2 cellular contexts compared by ENCODE assay signal in the genomic region with DNA sequence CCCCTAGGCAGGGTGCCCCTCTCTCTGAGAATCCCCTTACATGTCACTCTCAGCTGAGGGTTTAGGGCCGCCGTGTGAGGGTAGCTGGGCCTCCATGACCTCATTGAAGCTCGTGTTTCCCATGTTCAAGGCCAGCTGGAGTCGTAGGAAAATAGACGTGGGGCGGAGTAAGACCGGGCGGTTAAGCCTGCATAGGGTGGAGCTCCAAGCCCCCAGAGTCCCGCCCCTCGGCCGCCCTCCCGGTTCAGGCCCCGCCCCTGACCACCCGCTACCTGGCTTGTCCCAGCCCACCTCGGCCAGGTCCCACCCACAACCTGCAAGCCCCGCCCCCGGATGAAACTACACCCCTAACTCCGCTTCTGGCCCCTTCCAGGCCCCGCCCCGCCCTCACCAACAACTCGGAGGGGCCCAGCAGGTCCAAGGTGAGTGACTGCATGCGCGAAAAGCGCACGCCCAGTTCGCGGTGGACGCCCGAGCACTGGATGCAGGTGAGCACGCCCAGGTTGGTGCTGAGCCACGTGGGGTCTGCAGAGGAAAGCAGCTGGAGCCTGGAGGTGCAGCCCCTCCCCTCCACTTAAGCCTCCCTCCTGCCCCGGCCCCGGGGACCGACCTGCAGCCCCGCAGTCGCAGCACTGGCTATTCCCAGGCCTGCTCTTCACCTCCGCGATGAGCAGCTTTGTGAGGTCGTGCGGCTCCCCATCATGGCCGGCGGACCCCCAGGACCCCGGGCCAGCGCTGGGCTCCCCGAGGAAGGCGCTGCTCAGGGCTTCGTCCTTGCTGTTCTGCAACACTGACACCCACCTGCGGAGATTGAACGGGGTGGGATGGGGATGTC.
TF ChIP-seq lines count a peak whose summit lies in the region.

No MANE protein-coding gene starts in this region.

TF ChIP-seq in SK-N-SH, 30 proteins besides CTCF, POLR2A, EP300 and RAD21 (continued from another document):
- TF ChIP-seq, protein P1, sequence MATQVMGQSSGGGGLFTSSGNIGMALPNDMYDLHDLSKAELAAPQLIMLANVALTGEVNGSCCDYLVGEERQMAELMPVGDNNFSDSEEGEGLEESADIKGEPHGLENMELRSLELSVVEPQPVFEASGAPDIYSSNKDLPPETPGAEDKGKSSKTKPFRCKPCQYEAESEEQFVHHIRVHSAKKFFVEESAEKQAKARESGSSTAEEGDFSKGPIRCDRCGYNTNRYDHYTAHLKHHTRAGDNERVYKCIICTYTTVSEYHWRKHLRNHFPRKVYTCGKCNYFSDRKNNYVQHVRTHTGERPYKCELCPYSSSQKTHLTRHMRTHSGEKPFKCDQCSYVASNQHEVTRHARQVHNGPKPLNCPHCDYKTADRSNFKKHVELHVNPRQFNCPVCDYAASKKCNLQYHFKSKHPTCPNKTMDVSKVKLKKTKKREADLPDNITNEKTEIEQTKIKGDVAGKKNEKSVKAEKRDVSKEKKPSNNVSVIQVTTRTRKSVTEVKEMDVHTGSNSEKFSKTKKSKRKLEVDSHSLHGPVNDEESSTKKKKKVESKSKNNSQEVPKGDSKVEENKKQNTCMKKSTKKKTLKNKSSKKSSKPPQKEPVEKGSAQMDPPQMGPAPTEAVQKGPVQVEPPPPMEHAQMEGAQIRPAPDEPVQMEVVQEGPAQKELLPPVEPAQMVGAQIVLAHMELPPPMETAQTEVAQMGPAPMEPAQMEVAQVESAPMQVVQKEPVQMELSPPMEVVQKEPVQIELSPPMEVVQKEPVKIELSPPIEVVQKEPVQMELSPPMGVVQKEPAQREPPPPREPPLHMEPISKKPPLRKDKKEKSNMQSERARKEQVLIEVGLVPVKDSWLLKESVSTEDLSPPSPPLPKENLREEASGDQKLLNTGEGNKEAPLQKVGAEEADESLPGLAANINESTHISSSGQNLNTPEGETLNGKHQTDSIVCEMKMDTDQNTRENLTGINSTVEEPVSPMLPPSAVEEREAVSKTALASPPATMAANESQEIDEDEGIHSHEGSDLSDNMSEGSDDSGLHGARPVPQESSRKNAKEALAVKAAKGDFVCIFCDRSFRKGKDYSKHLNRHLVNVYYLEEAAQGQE (IDR thresholded peaks at IDR 0.05; ENCODE audit: low read depth, low read length) = no peak
- TF ChIP-seq MEF2A (IDR thresholded peaks at IDR 0.05; ENCODE audit: borderline replicate concordance, low read depth) = no peak
- TF ChIP-seq NRF1 (IDR thresholded peaks at IDR 0.05; ENCODE audit: low read depth, low read length) = no peak
- TF ChIP-seq GABPA (IDR thresholded peaks at IDR 0.05; ENCODE audit: low read depth) = no peak
- no peak for TF ChIP-seq TCF12 (IDR thresholded peaks at IDR 0.05)
- no peak for TF ChIP-seq FOXM1 (IDR thresholded peaks at IDR 0.05; ENCODE audit: low read depth)
- TF ChIP-seq SIN3A (IDR thresholded peaks at IDR 0.05; ENCODE audit: borderline replicate concordance, low read depth, low read length) = no peak
- no peak for TF ChIP-seq YY1 (IDR thresholded peaks at IDR 0.05; ENCODE audit: low read depth)
- no peak for TF ChIP-seq FOXJ3 (CRISPR knock-in tag; IDR thresholded peaks at IDR 0.05)
- TF ChIP-seq, protein P2, sequence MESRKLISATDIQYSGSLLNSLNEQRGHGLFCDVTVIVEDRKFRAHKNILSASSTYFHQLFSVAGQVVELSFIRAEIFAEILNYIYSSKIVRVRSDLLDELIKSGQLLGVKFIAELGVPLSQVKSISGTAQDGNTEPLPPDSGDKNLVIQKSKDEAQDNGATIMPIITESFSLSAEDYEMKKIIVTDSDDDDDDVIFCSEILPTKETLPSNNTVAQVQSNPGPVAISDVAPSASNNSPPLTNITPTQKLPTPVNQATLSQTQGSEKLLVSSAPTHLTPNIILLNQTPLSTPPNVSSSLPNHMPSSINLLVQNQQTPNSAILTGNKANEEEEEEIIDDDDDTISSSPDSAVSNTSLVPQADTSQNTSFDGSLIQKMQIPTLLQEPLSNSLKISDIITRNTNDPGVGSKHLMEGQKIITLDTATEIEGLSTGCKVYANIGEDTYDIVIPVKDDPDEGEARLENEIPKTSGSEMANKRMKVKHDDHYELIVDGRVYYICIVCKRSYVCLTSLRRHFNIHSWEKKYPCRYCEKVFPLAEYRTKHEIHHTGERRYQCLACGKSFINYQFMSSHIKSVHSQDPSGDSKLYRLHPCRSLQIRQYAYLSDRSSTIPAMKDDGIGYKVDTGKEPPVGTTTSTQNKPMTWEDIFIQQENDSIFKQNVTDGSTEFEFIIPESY (IDR thresholded peaks at IDR 0.05; ENCODE audit: borderline replicate concordance, low read depth) = no peak

TF ChIP-seq in SK-N-SH treated with all-trans-retinoic acid at 6 μM for 48 hours, 23 proteins besides CTCF, POLR2A, EP300 and RAD21 (continued from another document):
- TF ChIP-seq, protein P3, sequence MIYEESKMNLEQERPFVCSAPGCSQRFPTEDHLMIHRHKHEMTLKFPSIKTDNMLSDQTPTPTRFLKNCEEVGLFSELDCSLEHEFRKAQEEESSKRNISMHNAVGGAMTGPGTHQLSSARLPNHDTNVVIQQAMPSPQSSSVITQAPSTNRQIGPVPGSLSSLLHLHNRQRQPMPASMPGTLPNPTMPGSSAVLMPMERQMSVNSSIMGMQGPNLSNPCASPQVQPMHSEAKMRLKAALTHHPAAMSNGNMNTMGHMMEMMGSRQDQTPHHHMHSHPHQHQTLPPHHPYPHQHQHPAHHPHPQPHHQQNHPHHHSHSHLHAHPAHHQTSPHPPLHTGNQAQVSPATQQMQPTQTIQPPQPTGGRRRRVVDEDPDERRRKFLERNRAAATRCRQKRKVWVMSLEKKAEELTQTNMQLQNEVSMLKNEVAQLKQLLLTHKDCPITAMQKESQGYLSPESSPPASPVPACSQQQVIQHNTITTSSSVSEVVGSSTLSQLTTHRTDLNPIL (CRISPR knock-in tag; IDR thresholded peaks at IDR 0.05; ENCODE audit: low read depth) = no peak
- TF ChIP-seq, protein P4, sequence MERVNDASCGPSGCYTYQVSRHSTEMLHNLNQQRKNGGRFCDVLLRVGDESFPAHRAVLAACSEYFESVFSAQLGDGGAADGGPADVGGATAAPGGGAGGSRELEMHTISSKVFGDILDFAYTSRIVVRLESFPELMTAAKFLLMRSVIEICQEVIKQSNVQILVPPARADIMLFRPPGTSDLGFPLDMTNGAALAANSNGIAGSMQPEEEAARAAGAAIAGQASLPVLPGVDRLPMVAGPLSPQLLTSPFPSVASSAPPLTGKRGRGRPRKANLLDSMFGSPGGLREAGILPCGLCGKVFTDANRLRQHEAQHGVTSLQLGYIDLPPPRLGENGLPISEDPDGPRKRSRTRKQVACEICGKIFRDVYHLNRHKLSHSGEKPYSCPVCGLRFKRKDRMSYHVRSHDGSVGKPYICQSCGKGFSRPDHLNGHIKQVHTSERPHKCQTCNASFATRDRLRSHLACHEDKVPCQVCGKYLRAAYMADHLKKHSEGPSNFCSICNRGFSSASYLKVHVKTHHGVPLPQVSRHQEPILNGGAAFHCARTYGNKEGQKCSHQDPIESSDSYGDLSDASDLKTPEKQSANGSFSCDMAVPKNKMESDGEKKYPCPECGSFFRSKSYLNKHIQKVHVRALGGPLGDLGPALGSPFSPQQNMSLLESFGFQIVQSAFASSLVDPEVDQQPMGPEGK (CRISPR knock-in tag; IDR thresholded peaks at IDR 0.05; ENCODE audit: borderline replicate concordance) = no peak
- TF ChIP-seq ZFP3 (CRISPR knock-in tag; IDR thresholded peaks at IDR 0.05) = no peak
- TF ChIP-seq SNAI2 (CRISPR knock-in tag; IDR thresholded peaks at IDR 0.05) = no peak
- no peak for TF ChIP-seq PPARA (CRISPR knock-in tag; IDR thresholded peaks at IDR 0.05; ENCODE audit: borderline replicate concordance)
- no peak for TF ChIP-seq ZNF8 (CRISPR knock-in tag; IDR thresholded peaks at IDR 0.05)
- TF ChIP-seq, protein P5, sequence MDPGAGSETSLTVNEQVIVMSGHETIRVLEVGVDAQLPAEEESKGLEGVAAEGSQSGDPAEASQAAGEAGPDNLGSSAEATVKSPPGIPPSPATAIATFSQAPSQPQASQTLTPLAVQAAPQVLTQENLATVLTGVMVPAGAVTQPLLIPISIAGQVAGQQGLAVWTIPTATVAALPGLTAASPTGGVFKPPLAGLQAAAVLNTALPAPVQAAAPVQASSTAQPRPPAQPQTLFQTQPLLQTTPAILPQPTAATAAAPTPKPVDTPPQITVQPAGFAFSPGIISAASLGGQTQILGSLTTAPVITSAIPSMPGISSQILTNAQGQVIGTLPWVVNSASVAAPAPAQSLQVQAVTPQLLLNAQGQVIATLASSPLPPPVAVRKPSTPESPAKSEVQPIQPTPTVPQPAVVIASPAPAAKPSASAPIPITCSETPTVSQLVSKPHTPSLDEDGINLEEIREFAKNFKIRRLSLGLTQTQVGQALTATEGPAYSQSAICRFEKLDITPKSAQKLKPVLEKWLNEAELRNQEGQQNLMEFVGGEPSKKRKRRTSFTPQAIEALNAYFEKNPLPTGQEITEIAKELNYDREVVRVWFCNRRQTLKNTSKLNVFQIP (CRISPR knock-in tag; IDR thresholded peaks at IDR 0.05; ENCODE audit: borderline replicate concordance, low read depth) = no peak
- no peak for TF ChIP-seq ARNTL (CRISPR knock-in tag; IDR thresholded peaks at IDR 0.05; ENCODE audit: borderline replicate concordance, low read depth)
- TF ChIP-seq OSR1 (CRISPR knock-in tag; IDR thresholded peaks at IDR 0.05) = no peak
- TF ChIP-seq, protein P6, sequence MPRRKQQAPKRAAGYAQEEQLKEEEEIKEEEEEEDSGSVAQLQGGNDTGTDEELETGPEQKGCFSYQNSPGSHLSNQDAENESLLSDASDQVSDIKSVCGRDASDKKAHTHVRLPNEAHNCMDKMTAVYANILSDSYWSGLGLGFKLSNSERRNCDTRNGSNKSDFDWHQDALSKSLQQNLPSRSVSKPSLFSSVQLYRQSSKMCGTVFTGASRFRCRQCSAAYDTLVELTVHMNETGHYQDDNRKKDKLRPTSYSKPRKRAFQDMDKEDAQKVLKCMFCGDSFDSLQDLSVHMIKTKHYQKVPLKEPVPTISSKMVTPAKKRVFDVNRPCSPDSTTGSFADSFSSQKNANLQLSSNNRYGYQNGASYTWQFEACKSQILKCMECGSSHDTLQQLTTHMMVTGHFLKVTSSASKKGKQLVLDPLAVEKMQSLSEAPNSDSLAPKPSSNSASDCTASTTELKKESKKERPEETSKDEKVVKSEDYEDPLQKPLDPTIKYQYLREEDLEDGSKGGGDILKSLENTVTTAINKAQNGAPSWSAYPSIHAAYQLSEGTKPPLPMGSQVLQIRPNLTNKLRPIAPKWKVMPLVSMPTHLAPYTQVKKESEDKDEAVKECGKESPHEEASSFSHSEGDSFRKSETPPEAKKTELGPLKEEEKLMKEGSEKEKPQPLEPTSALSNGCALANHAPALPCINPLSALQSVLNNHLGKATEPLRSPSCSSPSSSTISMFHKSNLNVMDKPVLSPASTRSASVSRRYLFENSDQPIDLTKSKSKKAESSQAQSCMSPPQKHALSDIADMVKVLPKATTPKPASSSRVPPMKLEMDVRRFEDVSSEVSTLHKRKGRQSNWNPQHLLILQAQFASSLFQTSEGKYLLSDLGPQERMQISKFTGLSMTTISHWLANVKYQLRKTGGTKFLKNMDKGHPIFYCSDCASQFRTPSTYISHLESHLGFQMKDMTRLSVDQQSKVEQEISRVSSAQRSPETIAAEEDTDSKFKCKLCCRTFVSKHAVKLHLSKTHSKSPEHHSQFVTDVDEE (CRISPR knock-in tag; IDR thresholded peaks at IDR 0.05) = no peak
